Comparison of ENCODE assay signal across 15 cellular contexts in the genomic region with DNA sequence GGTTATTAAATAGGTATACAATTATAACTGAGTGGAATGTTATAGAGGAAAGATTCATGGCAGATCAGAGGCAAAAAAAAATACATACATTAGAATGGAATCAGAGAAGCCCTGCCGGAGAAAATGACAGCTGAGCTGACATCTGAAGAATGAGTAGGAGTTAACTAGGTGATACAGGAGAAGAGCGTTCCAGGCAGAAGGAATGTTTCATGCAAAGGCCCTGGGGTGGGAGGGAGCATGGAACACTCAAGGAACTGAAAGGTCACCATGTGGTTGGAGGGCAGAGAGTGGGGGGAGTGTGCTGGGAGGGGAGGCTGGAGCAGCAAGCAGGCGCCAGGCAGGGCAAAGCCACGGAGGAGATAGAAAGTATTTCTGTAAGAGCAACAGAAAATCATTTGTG. TPM values are rescaled to one million over a fixed set of nuclear protein-coding genes. Genes with fewer than 3 reads are reported as not detected.
DNase-seq lines count a peak whose midpoint lies in the region; ATAC-seq and TF ChIP-seq lines count a peak whose summit lies in the region.
"Had no signal": no experiment of that assay in that cellular context is flagged by ENCODE, and none has a peak within 500 bp of the region (broad histone marks: within the 10 kb centered on the region; RNA-seq: fewer than 3 reads in every experiment).

No MANE protein-coding gene starts in this region.

- H3K27me3 ChIP-seq in left lung = peaks cover 0 to 39% of the 10 kb centered on the region in 2 donors
- H3K27me3 ChIP-seq: BLaER1 treated with 17β-estradiol and CSF1 and Interleukin-3, amounts not matched to agents 10 nM and 100 nM had no signal

- H3K9me3 ChIP-seq in left lung = peaks cover 0 to 7% of the 10 kb centered on the region in 2 donors

- no peak overlapping the region for H3K27ac ChIP-seq in left lung
- H3K27ac ChIP-seq: BLaER1 treated with 17β-estradiol and CSF1 and Interleukin-3, amounts not matched to agents 10 nM and 100 nM; GM23248; HL-60 had no signal

- ATAC-seq in left lung (no peak), GM18519 (IDR thresholded peaks at IDR 0.05; ENCODE audit: low FRiP score, unreplicated experiment) (no peak)
- ATAC-seq: GM12878, HCT116 had no signal

- DNase-seq in NCI-H2081 (lab: John Stamatoyannopoulos, UW) (peak; percentile 1 to 63), NCI-H2081 treated with DMSO at 0.1 percent for 48 hours (lab: John Stamatoyannopoulos, UW) (no peak), NCI-H69 (lab: John Stamatoyannopoulos, UW) (peak; percentile 91), kidney glomerular epithelial cell (lab: John Stamatoyannopoulos, UW) (peak; percentile 14), left lung (no peak), erythroblast (lab: John Stamatoyannopoulos, UW) (no peak)
- DNase-seq: 8988T; AML-193; CD4-positive, CD25-positive, alpha-beta regulatory T cell; GM23248 had no signal

- no peaks in the 10 kb centered on the region for H3K36me3 ChIP-seq in left lung

- H3K4me1 ChIP-seq in left lung = no peaks in the 10 kb centered on the region

- no peak for TF ChIP-seq POLR2A in erythroblast (IDR thresholded peaks at IDR 0.05; ENCODE audit: low read length)

- H3K4me3 ChIP-seq in left lung = no peak overlapping the region
- H3K4me3 ChIP-seq: BLaER1 treated with 17β-estradiol and CSF1 and Interleukin-3, amounts not matched to agents 10 nM and 100 nM; GM12878; GM23248 had no signal

- no peak for TF ChIP-seq CTCF in left lung (IDR thresholded peaks at IDR 0.05)

- intact Hi-C loops in left lung (cut with DNase I) = no loop called here

RNA-seq across cellular contexts. Expression of gene CDK5R2, which starts 31.6 kb away (rescaled TPM):
- total RNA-seq in left lung = not detected
- total RNA-seq: CD4-positive, CD25-positive, alpha-beta regulatory T cell; GM12878; GM23248 had no signal

RNA-seq across cellular contexts. Expression of gene WNT10A, which starts 47.2 kb away (rescaled TPM):
- total RNA-seq in left lung = 1 to 10 TPM in 1 of 2 donors, under 1 TPM in 1; 0.47 to 1.1 TPM
- total RNA-seq: GM23248 had no signal

RNA-seq across cellular contexts. Expression of gene FEV, which starts 57.1 kb away (rescaled TPM):
- total RNA-seq in left lung = not detected
- total RNA-seq: CD4-positive, CD25-positive, alpha-beta regulatory T cell; GM12878; GM23248 had no signal

Comparison
In these comparisons a context has a peak if more than half of its experiments do, and no peak if none do; other contexts are left out.
1. DNase-seq: peak in NCI-H2081 (2 of 2), NCI-H69 (single experiment) and kidney glomerular epithelial cell (single experiment); none in NCI-H2081 treated with DMSO at 0.1 percent for 48 hours (single experiment), left lung (0 of 2) and erythroblast (0 of 2).